In genomic region chr2:122166820-122167219, GRCh38 we compare ENCODE assay signal across 25 cellular contexts.
DNase-seq lines count a peak whose midpoint lies in the region; ATAC-seq, FAIRE-seq and TF ChIP-seq lines count a peak whose summit lies in the region.
"Had no signal": no experiment of that assay in that cellular context is flagged by ENCODE, and none has a peak within 500 bp of the region (broad histone marks: within the 10 kb centered on the region; RNA-seq: fewer than 3 reads in every experiment).

No MANE protein-coding gene starts in this region.

- intact Hi-C loops in GM12878 (cut with micrococcal nuclease; ENCODE audit: unreplicated experiment): no loop called here
- intact Hi-C loops in activated CD4-positive, alpha-beta memory T cell treated with anti-CD3 and anti-CD28 coated beads for 36 hours (cut with micrococcal nuclease): no loop called here

- no peaks in the 10 kb centered on the region for H3K27me3 Mint-ChIP-seq in nephron progenitor cell (ENCODE audit: low read depth, poor library complexity)
- H3K27me3 Mint-ChIP-seq in activated T-cell treated with anti-CD3 and anti-CD28 coated beads, Interleukin-2, amount 50 U/mL, for 24 hours: no peaks in the 10 kb centered on the region
- H3K27me3 Mint-ChIP-seq in activated CD4-positive, alpha-beta memory T cell treated with anti-CD3 and anti-CD28 coated beads for 36 hours: no peaks in the 10 kb centered on the region
- H3K27me3 Mint-ChIP-seq: T-cell had no signal

- no peak overlapping the region for H3K9ac ChIP-seq in SK-N-SH
- no peak overlapping the region for H3K9ac ChIP-seq in GM12878 (ENCODE audit: control insufficient read depth, insufficient read depth, low read length)

- H3K36me3 ChIP-seq in SK-N-SH (replicated peaks in 1 of 2; ENCODE audit: control insufficient read depth in 1 of 2, insufficient read depth in 2 of 2, low read length in 1 of 2): no peaks in the 10 kb centered on the region
- H3K36me3 ChIP-seq in GM12878 (ENCODE audit: control insufficient read depth in 2 of 2, insufficient read depth in 2 of 2, low read length in 1 of 2): no peaks in the 10 kb centered on the region
- no peaks in the 10 kb centered on the region for H3K36me3 ChIP-seq in WERI-Rb-1

- H3K27me3 ChIP-seq in SK-N-SH (ENCODE audit: insufficient read depth) (no peaks in the 10 kb centered on the region), GM12878 (replicated peaks in 1 of 2; ENCODE audit: control insufficient read depth in 2 of 2, insufficient read depth in 2 of 2, low read length in 1 of 2) (no peaks in the 10 kb centered on the region; a peak in 1 of 4 replicates), WERI-Rb-1 (ENCODE audit: insufficient read depth, low read depth, severe bottlenecking) (no peaks in the 10 kb centered on the region)

- H3K4me1 ChIP-seq in SK-N-SH (ENCODE audit: control insufficient read depth in 1 of 2, insufficient read depth in 2 of 2, low read depth in 1 of 2, low read length in 1 of 2): peaks cover 0 to 25% of the 10 kb centered on the region in 2 experiments; a peak in 1 of 4 replicates
- no peaks in the 10 kb centered on the region for H3K4me1 ChIP-seq in GM12878 (ENCODE audit: control insufficient read depth, insufficient read depth, low read length)

- POLR2A ChIA-PET in SK-N-SH (lab: Yijun Ruan, JAX) (no interaction called here), GM12878 (lab: Charles Lee) (interaction anchor here (1.1 kb wide), 1 partner anchor 10 kb away, joined by 3 read pairs; no protein-coding TSS in a partner anchor)
- POLR2A ChIA-PET in activated CD4-positive, alpha-beta memory T cell treated with anti-CD3 and anti-CD28 coated beads for 36 hours (lab: Charles Lee): no interaction called here

- BruUV-seq in GM12878 (replicated peaks; lab: Mats Ljungman, UMichigan): no TSS peak

- TF ChIP-seq CTCF in SK-N-SH (IDR thresholded peaks at IDR 0.05) (no peak), GM12878 (IDR thresholded peaks at IDR 0.05 in 2 of 3, conservative IDR thresholded peaks at IDR 0.05 in 1 of 3; ENCODE audit: control insufficient read depth in 2 of 3, extremely low read depth in 1 of 3, insufficient read depth in 1 of 3, low read depth in 3 of 3, low read length in 3 of 3) (no peak), nephron progenitor cell (IDR thresholded peaks at IDR 0.05) (no peak), WERI-Rb-1 (IDR thresholded peaks at IDR 0.05; ENCODE audit: low read depth, low read length) (no peak)

- H3K4me2 ChIP-seq in SK-N-SH: no peak overlapping the region
- no peak overlapping the region for H3K4me2 ChIP-seq in GM12878 (ENCODE audit: control insufficient read depth, insufficient read depth)
- H3K4me2 ChIP-seq: PC-9 had no signal

- peak overlapping the region; percentile 56 for H3K27ac Mint-ChIP-seq in nephron progenitor cell
- no peak overlapping the region for H3K27ac Mint-ChIP-seq in activated T-cell treated with anti-CD3 and anti-CD28 coated beads, Interleukin-2, amount 50 U/mL, for 24 hours
- H3K27ac Mint-ChIP-seq in activated CD4-positive, alpha-beta memory T cell treated with anti-CD3 and anti-CD28 coated beads for 36 hours: no peak overlapping the region
- H3K27ac Mint-ChIP-seq: CD8-positive, alpha-beta memory T cell; T-cell had no signal

- H3K9me2 ChIP-seq in SK-N-SH: no peaks in the 10 kb centered on the region

- H3K4me3 Mint-ChIP-seq in nephron progenitor cell: no peak overlapping the region
- no peak overlapping the region for H3K4me3 Mint-ChIP-seq in activated T-cell treated with anti-CD3 and anti-CD28 coated beads, Interleukin-2, amount 50 U/mL, for 24 hours
- H3K4me3 Mint-ChIP-seq in activated CD4-positive, alpha-beta memory T cell treated with anti-CD3 and anti-CD28 coated beads for 36 hours: no peak overlapping the region
- H3K4me3 Mint-ChIP-seq: CD8-positive, alpha-beta memory T cell; T-cell had no signal

- peaks cover 5% of the 10 kb centered on the region for H3K4me1 Mint-ChIP-seq in nephron progenitor cell
- H3K4me1 Mint-ChIP-seq in activated T-cell treated with anti-CD3 and anti-CD28 coated beads, Interleukin-2, amount 50 U/mL, for 24 hours (ENCODE audit: low read depth): no peaks in the 10 kb centered on the region
- H3K4me1 Mint-ChIP-seq in activated CD4-positive, alpha-beta memory T cell treated with anti-CD3 and anti-CD28 coated beads for 36 hours (ENCODE audit: low read depth): no peaks in the 10 kb centered on the region
- H3K4me1 Mint-ChIP-seq: CD8-positive, alpha-beta memory T cell; T-cell had no signal

- TF ChIP-seq POLR2A in GM12878 (IDR thresholded peaks at IDR 0.05; ENCODE audit: low read depth, low read length): no peak

- ATAC-seq in SK-N-SH treated with all-trans-retinoic acid at 6 μM for 48 hours (no peak), GM12878 (peak; percentile 59)
- ATAC-seq: T-cell had no signal

- CTCF ChIA-PET in SK-N-SH (lab: Yijun Ruan, JAX) (interaction anchor here (1.6 kb wide), 1 partner anchor 24 kb away, joined by 6 read pairs; no protein-coding TSS in a partner anchor), GM12878 (lab: Yijun Ruan, JAX) (interaction anchor here (0.8 kb wide), 1 partner anchor 203 kb away, joined by 3 read pairs; no protein-coding TSS in a partner anchor)
- CTCF ChIA-PET in activated CD4-positive, alpha-beta memory T cell treated with anti-CD3 and anti-CD28 coated beads for 36 hours (lab: Charles Lee): no interaction called here

- H3K9me3 ChIP-seq in SK-N-SH: no peaks in the 10 kb centered on the region
- H3K9me3 ChIP-seq in GM12878 (replicated peaks; ENCODE audit: control insufficient read depth, insufficient read depth, low read length): no peaks in the 10 kb centered on the region
- H3K9me3 ChIP-seq in WERI-Rb-1 (ENCODE audit: severe bottlenecking): no peaks in the 10 kb centered on the region

- TF ChIP-seq RAD21 in SK-N-SH (IDR thresholded peaks at IDR 0.05; ENCODE audit: low read length) (no peak), GM12878 (IDR thresholded peaks at IDR 0.05; ENCODE audit: insufficient read depth, low read depth, low read length) (no peak)

- no peak overlapping the region for H3K4me3 ChIP-seq in SK-N-SH (ENCODE audit: low read depth in 2 of 2, low read length in 1 of 2)
- no peak overlapping the region for H3K4me3 ChIP-seq in GM12878
- no peak overlapping the region for H3K4me3 ChIP-seq in WERI-Rb-1 (ENCODE audit: low read depth, low read length)
- H3K4me3 ChIP-seq: PC-9, SK-N-MC had no signal

- H3K27ac ChIP-seq in SK-N-SH (ENCODE audit: low read depth in 2 of 2, low read length in 1 of 2) (no peak overlapping the region), GM12878 (ENCODE audit: control insufficient read depth, insufficient read depth) (no peak overlapping the region), WERI-Rb-1 (no peak overlapping the region)
- H3K27ac ChIP-seq: PC-9, RWPE1, SK-N-MC had no signal

- H3K9me3 Mint-ChIP-seq in nephron progenitor cell: no peaks in the 10 kb centered on the region
- H3K9me3 Mint-ChIP-seq in activated T-cell treated with anti-CD3 and anti-CD28 coated beads, Interleukin-2, amount 50 U/mL, for 24 hours: no peaks in the 10 kb centered on the region
- H3K9me3 Mint-ChIP-seq in activated CD4-positive, alpha-beta memory T cell treated with anti-CD3 and anti-CD28 coated beads for 36 hours: no peaks in the 10 kb centered on the region
- H3K9me3 Mint-ChIP-seq: CD8-positive, alpha-beta memory T cell; T-cell had no signal

- H3F3A ChIP-seq in SK-N-SH (replicated peaks; ENCODE audit: insufficient read depth): no peaks in the 10 kb centered on the region

- DNase-seq in SK-N-SH: no peak
- DNase-seq in GM12878 (ENCODE audit: low read depth, low spot score): no peak
- no peak for DNase-seq in nephron progenitor cell
- DNase-seq in activated T-cell treated with anti-CD3 and anti-CD28 coated beads, Interleukin-2, amount 50 U/mL, for 24 hours: no peak
- no peak for DNase-seq in WERI-Rb-1
- DNase-seq in NCI-H1436 treated with DMSO at 0.1 percent for 48 hours (lab: John Stamatoyannopoulos, UW): no peak
- DNase-seq in activated CD4-positive, alpha-beta memory T cell treated with anti-CD3 and anti-CD28 coated beads for 36 hours: no peak
- DNase-seq: 8988T; C1 segment of cervical spinal cord; CD8-positive, alpha-beta memory T cell; DMS53; GDM1; H7; NCI-H1092 treated with DMSO at 0.1 percent for 48 hours; NCI-H146; NCI-H2081; NCI-H2171; NCI-H526; PC-9; SHP77 treated with DMSO at 0.1 percent for 48 hours; T-cell had no signal

- 25% methylated on average over 5 of the region's 5 CpGs for WGBS in SK-N-SH (ENCODE audit: low lambda C conversion rate)
- WGBS in GM12878 (ENCODE audit: insufficient coverage, insufficient replicate concordance, low lambda C conversion rate, missing lambda C conversion rate): 30% methylated on average over 5 of the region's 5 CpGs

- no peaks in the 10 kb centered on the region for H3K36me3 Mint-ChIP-seq in nephron progenitor cell (ENCODE audit: low read depth)
- no peaks in the 10 kb centered on the region for H3K36me3 Mint-ChIP-seq in activated T-cell treated with anti-CD3 and anti-CD28 coated beads, Interleukin-2, amount 50 U/mL, for 24 hours (ENCODE audit: low read depth)
- no peaks in the 10 kb centered on the region for H3K36me3 Mint-ChIP-seq in activated CD4-positive, alpha-beta memory T cell treated with anti-CD3 and anti-CD28 coated beads for 36 hours
- H3K36me3 Mint-ChIP-seq: CD8-positive, alpha-beta memory T cell; T-cell had no signal

- TF ChIP-seq EP300 in SK-N-SH (IDR thresholded peaks at IDR 0.05; ENCODE audit: borderline replicate concordance in 1 of 2, low read depth in 1 of 2, low read length in 1 of 2) (no peak), GM12878 (IDR thresholded peaks at IDR 0.05; ENCODE audit: borderline replicate concordance in 1 of 2, control insufficient read depth in 1 of 2, low read depth in 2 of 2, low read length in 2 of 2) (peak in 1 of 2 experiments; percentile 57; a peak in 1 of 4 replicates)

- RAD21 ChIA-PET in GM12878 (lab: Charles Lee; ENCODE audit: unreplicated experiment): interaction anchor here (0.8 to 1.4 kb wide), 4 partner anchors 18 to 579 kb away, joined by 3 to 6 read pairs (median 4); no protein-coding TSS in a partner anchor

- H2AFZ ChIP-seq in SK-N-SH (ENCODE audit: low read depth) (no peak overlapping the region), GM12878 (ENCODE audit: control insufficient read depth, low read depth, low read length) (no peak overlapping the region)
- H2AFZ ChIP-seq: PC-9 had no signal

- H4K20me1 ChIP-seq in SK-N-SH (ENCODE audit: insufficient read depth): no peaks in the 10 kb centered on the region
- no peaks in the 10 kb centered on the region for H4K20me1 ChIP-seq in GM12878 (ENCODE audit: control insufficient read depth, insufficient read depth)

- in situ Hi-C loops in GM12878 (cut with MboI): no loop called here

- FAIRE-seq in GM12878 (lab: Jason Lieb, UNC): no peak
- FAIRE-seq: GM19239 had no signal

- H3K79me2 ChIP-seq in SK-N-SH (ENCODE audit: insufficient read depth) (no peaks in the 10 kb centered on the region), GM12878 (ENCODE audit: control insufficient read depth, insufficient read depth, low read length) (no peaks in the 10 kb centered on the region)

- SMC1A ChIA-PET in GM12878 (lab: Charles Lee; ENCODE audit: uncharacterized antibody, unreplicated experiment): interaction anchor here (0.7 to 1.9 kb wide), 3 partner anchors 16 to 31 kb away, joined by 3 to 5 read pairs (median 4); no protein-coding TSS in a partner anchor

TF ChIP-seq in SK-N-SH treated with all-trans-retinoic acid at 6 μM for 48 hours, 23 proteins besides CTCF, POLR2A, EP300 and RAD21 (continues in another document):
- TF ChIP-seq RARB (CRISPR knock-in tag; IDR thresholded peaks at IDR 0.05): no peak

TF ChIP-seq in GM12878, 131 proteins besides CTCF, POLR2A, EP300 and RAD21 (continues in another document):
- TF ChIP-seq STAT1 (conservative IDR thresholded peaks at IDR 0.05): no peak
